ENCODE assay signal across 8 cellular contexts in genomic region chr5:134026521-134027202, GRCh38. TPM values are rescaled to one million over a fixed set of nuclear protein-coding genes. Genes with fewer than 3 reads are reported as not detected.
A peak's percentile ranks its signal among the peaks of the same experiment; 100 is the strongest.
DNase-seq lines count a peak whose midpoint lies in the region; ATAC-seq, FAIRE-seq and TF ChIP-seq lines count a peak whose summit lies in the region.

No MANE protein-coding gene starts in this region.

- peak; percentile 16 for DNase-seq in NK-92 treated with Interleukin-12 subunit alpha and Interleukin-12 subunit beta, amount 100 ng/mL, for 24 hours (lab: John Stamatoyannopoulos, UW)
- DNase-seq in NK-92 (lab: John Stamatoyannopoulos, UW; ENCODE audit: unreplicated experiment) = no peak
- DNase-seq in NCI-H526 treated with DMSO at 0.1 percent for 48 hours (lab: John Stamatoyannopoulos, UW) = peak; percentile 60
- peak; percentile 58 for DNase-seq in activated CD4-positive, alpha-beta T cell treated with anti-CD3 and anti-CD28 coated beads, Interleukin-2, amount 50 U/mL, for 1 hour
- DNase-seq in epithelial cell of esophagus (ENCODE audit: low read depth) = peak; percentile 89
- peak; percentile 46 for DNase-seq in neuronal stem cell (ENCODE audit: low spot score)
- no peak for DNase-seq in frontal cortex (ENCODE audit: low spot score in 2 of 2)

- no peak overlapping the region for H3K27ac ChIP-seq in neuronal stem cell (replicated peaks; ENCODE audit: low read length)

- no peak overlapping the region for H2BK15ac ChIP-seq in neuronal stem cell (ENCODE audit: low read length)

- H2AFZ ChIP-seq in neuronal stem cell (ENCODE audit: low read length) = no peak overlapping the region

- no peaks in the 10 kb centered on the region for H3K36me3 ChIP-seq in neuronal stem cell (replicated peaks in 1 of 2; ENCODE audit: control insufficient read depth in 2 of 2, insufficient read depth in 2 of 2, low read length in 2 of 2)

- H3K79me1 ChIP-seq in neuronal stem cell (ENCODE audit: low read depth, low read length) = no peaks in the 10 kb centered on the region

- no peak overlapping the region for H2BK120ac ChIP-seq in neuronal stem cell (ENCODE audit: low read depth, low read length)

- H3K9me3 ChIP-seq in neuronal stem cell (replicated peaks in 1 of 2; ENCODE audit: control insufficient read depth in 2 of 2, insufficient read depth in 1 of 2, low read depth in 1 of 2, low read length in 2 of 2) = no peaks in the 10 kb centered on the region

- H2BK5ac ChIP-seq in neuronal stem cell (ENCODE audit: low read length) = no peak overlapping the region

- no peak overlapping the region for H4K91ac ChIP-seq in neuronal stem cell (ENCODE audit: low read depth, low read length, poor library complexity)

- H3K9ac ChIP-seq in neuronal stem cell (ENCODE audit: low read depth, low read length, poor library complexity) = no peak overlapping the region

- no peak overlapping the region for H2AK5ac ChIP-seq in neuronal stem cell (ENCODE audit: low read depth, low read length)

- no peak overlapping the region for H3K18ac ChIP-seq in neuronal stem cell (ENCODE audit: low read length)

- no peak overlapping the region for H3K23ac ChIP-seq in neuronal stem cell (ENCODE audit: low read depth, low read length, poor library complexity)

- no peak for FAIRE-seq in frontal cortex (lab: Jason Lieb, UNC)

- no peak overlapping the region for H2BK12ac ChIP-seq in neuronal stem cell (ENCODE audit: low read length)

- no peak overlapping the region for H3K4ac ChIP-seq in neuronal stem cell (ENCODE audit: low read length)

- no peak overlapping the region for H3K14ac ChIP-seq in neuronal stem cell (ENCODE audit: low read length)

- H3K4me1 ChIP-seq in neuronal stem cell (ENCODE audit: control insufficient read depth in 2 of 2, insufficient read depth in 1 of 2, low read depth in 1 of 2, low read length in 2 of 2) = no peaks in the 10 kb centered on the region

- no CpG with 5 or more reads among the region's 4 CpGs for WGBS in neuronal stem cell (ENCODE audit: extremely low coverage in 2 of 2, insufficient read length in 2 of 2, insufficient replicate concordance in 1 of 2), 2 donors

- H4K8ac ChIP-seq in neuronal stem cell (ENCODE audit: low read depth, low read length) = no peak overlapping the region

- H3K4me3 ChIP-seq in epithelial cell of esophagus (ENCODE audit: low read length) = no peak overlapping the region
- H3K4me3 ChIP-seq in neuronal stem cell (ENCODE audit: low read length in 2 of 2) = no peak overlapping the region

- H3K4me2 ChIP-seq in neuronal stem cell (ENCODE audit: insufficient read depth, low read length, poor library complexity, severe bottlenecking) = no peak overlapping the region

- peak; percentile 60 for ATAC-seq in HG03108 (IDR thresholded peaks at IDR 0.05; ENCODE audit: unreplicated experiment)

- peaks cover 0 to 3% (median 2%) of the 10 kb centered on the region in 3 experiments for H3K27me3 ChIP-seq in neuronal stem cell (ENCODE audit: control insufficient read depth in 3 of 3, insufficient read depth in 3 of 3, low read depth in 1 of 3, low read length in 3 of 3)

- peak; percentile 77 for TF ChIP-seq CTCF in epithelial cell of esophagus (IDR thresholded peaks at IDR 0.05; ENCODE audit: insufficient read depth, low read depth, low read length, missing control alignments)

RNA-seq across cellular contexts. Expression of gene VDAC1, which starts 21.9 kb away (rescaled TPM):
- 153 TPM for polyA plus RNA-seq in neuronal stem cell (2013, experiment 1 of 2)
- polyA plus RNA-seq in neuronal stem cell (2013, experiment 2 of 2) = 152 TPM
- total RNA-seq in frontal cortex = 244 TPM

RNA-seq across cellular contexts. Expression of gene C5orf15, which starts 58.2 kb away (rescaled TPM):
- polyA plus RNA-seq in neuronal stem cell (2013, experiment 1 of 2) = 69.1 TPM
- 68.8 TPM for polyA plus RNA-seq in neuronal stem cell (2013, experiment 2 of 2)
- total RNA-seq in frontal cortex = 64.4 TPM

Comparison
In these comparisons a context has a peak if more than half of its experiments do, and no peak if none do; other contexts are left out.
1. DNase-seq: peak in NK-92 treated with Interleukin-12 subunit alpha and Interleukin-12 subunit beta, amount 100 ng/mL, for 24 hours (single experiment), NCI-H526 treated with DMSO at 0.1 percent for 48 hours (single experiment), activated CD4-positive, alpha-beta T cell treated with anti-CD3 and anti-CD28 coated beads, Interleukin-2, amount 50 U/mL, for 1 hour (single experiment), epithelial cell of esophagus (single experiment) and neuronal stem cell (single experiment); none in NK-92 (single experiment) and frontal cortex (0 of 2).